In the genomic region with DNA sequence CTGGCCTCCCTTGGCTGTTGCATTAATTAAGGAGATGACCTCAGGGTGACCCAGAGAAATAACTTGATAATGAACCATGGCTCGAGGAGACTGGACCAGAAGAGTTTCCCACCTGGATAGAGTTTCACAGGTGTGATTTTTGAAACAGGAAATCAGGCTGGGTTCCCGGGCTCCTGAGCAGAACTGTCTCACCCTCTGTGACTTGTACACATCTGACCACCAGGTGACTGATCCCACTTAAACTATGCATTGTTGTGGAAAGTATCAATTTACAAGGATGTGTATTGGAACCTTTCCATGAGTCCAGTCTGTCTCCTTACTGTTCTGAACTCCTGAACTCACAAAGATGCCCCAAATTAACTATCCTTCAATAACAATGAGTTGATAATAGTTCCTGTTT, we compare ENCODE assay signal across 12 cellular contexts.
DNase-seq lines count a peak whose midpoint lies in the region; ATAC-seq, FAIRE-seq and TF ChIP-seq lines count a peak whose summit lies in the region.
"Had no signal": no experiment of that assay in that cellular context is flagged by ENCODE, and none has a peak within 500 bp of the region (broad histone marks: within the 10 kb centered on the region; RNA-seq: fewer than 3 reads in every experiment).

No MANE protein-coding gene starts in this region.

- H3K36me3 ChIP-seq in endothelial cell of umbilical vein (ENCODE audit: control insufficient read depth in 2 of 2, extremely low read depth in 1 of 2, insufficient read depth in 2 of 2, low read length in 2 of 2) (no peaks in the 10 kb centered on the region), neural progenitor cell (no peaks in the 10 kb centered on the region)
- H3K36me3 ChIP-seq: sigmoid colon had no signal

- no peak overlapping the region for H3K27ac Mint-ChIP-seq in neural progenitor cell

- H3K4me3 ChIP-seq in endothelial cell of umbilical vein (replicated peaks in 1 of 3; ENCODE audit: insufficient read depth in 1 of 3, low read depth in 1 of 3, low read length in 3 of 3) (no peak overlapping the region), neural progenitor cell (no peak overlapping the region)
- H3K4me3 ChIP-seq: sigmoid colon had no signal

- no TSS peak for BruUV-seq in endothelial cell of umbilical vein (replicated peaks; lab: Mats Ljungman, UMichigan)

- H3K9ac ChIP-seq in endothelial cell of umbilical vein (replicated peaks; ENCODE audit: extremely low read depth, insufficient read depth, low read length) (no peak overlapping the region), neural progenitor cell (no peak overlapping the region)

- H3K4me1 ChIP-seq in endothelial cell of umbilical vein (ENCODE audit: control insufficient read depth, extremely low read depth, insufficient read depth, low read length) (peaks cover 8% of the 10 kb centered on the region), neural progenitor cell (peaks cover 9% of the 10 kb centered on the region)

- H3K36me3 Mint-ChIP-seq in neural progenitor cell = no peaks in the 10 kb centered on the region

- peaks cover 7% of the 10 kb centered on the region for H3K27me3 Mint-ChIP-seq in neural progenitor cell (ENCODE audit: insufficient read depth, low read depth)

- H3K4me1 Mint-ChIP-seq in neural progenitor cell = peaks cover 19% of the 10 kb centered on the region

- peaks cover 18% of the 10 kb centered on the region for H3K9me3 Mint-ChIP-seq in neural progenitor cell
- H3K9me3 Mint-ChIP-seq: neural crest cell had no signal

- H3K79me2 ChIP-seq in endothelial cell of umbilical vein (ENCODE audit: control insufficient read depth, insufficient read depth, low read length) (no peaks in the 10 kb centered on the region), neural progenitor cell (ENCODE audit: low read depth) (no peaks in the 10 kb centered on the region)

- no peak overlapping the region for H3K4me3 Mint-ChIP-seq in neural progenitor cell
- H3K4me3 Mint-ChIP-seq: neural crest cell had no signal

- DNase-seq in H4 (ENCODE audit: low spot score) = peak; percentile 35
- DNase-seq in NCI-H748 (lab: John Stamatoyannopoulos, UW; ENCODE audit: unreplicated experiment) = peak; percentile 51
- DNase-seq in endothelial cell of umbilical vein (ENCODE audit: low read depth, low spot score) = peak; percentile 4
- no peak for DNase-seq in neural progenitor cell (ENCODE audit: low spot score)
- DNase-seq in NCI-H128 (lab: John Stamatoyannopoulos, UW; ENCODE audit: unreplicated experiment) = no peak
- no peak for DNase-seq in frontal cortex (ENCODE audit: low spot score in 2 of 2)
- DNase-seq: NCI-H1930, sigmoid colon had no signal

- intact Hi-C loops in endothelial cell of umbilical vein (cut with micrococcal nuclease) = no loop called here

- POLR2A ChIA-PET in endothelial cell of umbilical vein (lab: Charles Lee) = no interaction called here

- H3F3A ChIP-seq in neural progenitor cell (ENCODE audit: low read depth) = peaks cover 5% of the 10 kb centered on the region

- FAIRE-seq in endothelial cell of umbilical vein (lab: Jason Lieb, UNC) = peak; percentile 44
- no peak for FAIRE-seq in frontal cortex (lab: Jason Lieb, UNC)
- FAIRE-seq: GM12892 had no signal

- dilution Hi-C loops in endothelial cell of umbilical vein (cut with MboI; ENCODE audit: extremely low pct_ligation_motif_present, low sequenced_read_pairs) = no loop called here

- no peaks in the 10 kb centered on the region for H3K9me1 ChIP-seq in endothelial cell of umbilical vein (replicated peaks; ENCODE audit: control insufficient read depth, extremely low read depth, insufficient read depth, low read length)

- ATAC-seq in HG03039 (IDR thresholded peaks at IDR 0.05; ENCODE audit: unreplicated experiment) = no peak
- no peak for ATAC-seq in GM21786 (IDR thresholded peaks at IDR 0.05; ENCODE audit: unreplicated experiment)

- H3K27me3 ChIP-seq in endothelial cell of umbilical vein (ENCODE audit: control insufficient read depth in 2 of 2, insufficient read depth in 2 of 2, low read length in 2 of 2) (no peaks in the 10 kb centered on the region), neural progenitor cell (no peaks in the 10 kb centered on the region)
- H3K27me3 ChIP-seq: sigmoid colon had no signal

- no peak for TF ChIP-seq CTCF in endothelial cell of umbilical vein (IDR thresholded peaks at IDR 0.05; ENCODE audit: extremely low read depth in 1 of 2, insufficient read depth in 1 of 2, low read depth in 1 of 2, low read length in 2 of 2)
- peak; percentile 7 for TF ChIP-seq CTCF in neural progenitor cell (IDR thresholded peaks at IDR 0.05)

- H3K27ac ChIP-seq in endothelial cell of umbilical vein (ENCODE audit: insufficient read depth, low read depth, low read length) (no peak overlapping the region), neural progenitor cell (no peak overlapping the region)

- no peak for TF ChIP-seq POLR2A in endothelial cell of umbilical vein (IDR thresholded peaks at IDR 0.05; ENCODE audit: low read depth, low read length)

- H3K4me2 ChIP-seq in endothelial cell of umbilical vein (ENCODE audit: insufficient read depth, low read length) (no peak overlapping the region), neural progenitor cell (no peak overlapping the region)

- H3K9me3 ChIP-seq in endothelial cell of umbilical vein (replicated peaks; ENCODE audit: control insufficient read depth, insufficient read depth, low read length) = no peaks in the 10 kb centered on the region
- no peaks in the 10 kb centered on the region for H3K9me3 ChIP-seq in neural progenitor cell (ENCODE audit: low read depth)
- H3K9me3 ChIP-seq: sigmoid colon had no signal

- no peaks in the 10 kb centered on the region for H4K20me1 ChIP-seq in endothelial cell of umbilical vein (replicated peaks; ENCODE audit: control insufficient read depth, extremely low read depth, insufficient read depth, low read length)
- H4K20me1 ChIP-seq in neural progenitor cell (ENCODE audit: low read depth) = no peaks in the 10 kb centered on the region

- CTCF ChIA-PET in endothelial cell of umbilical vein (lab: Charles Lee) = interaction anchor here (0.8 to 8.3 kb wide), 34 partner anchors 10 to 680 kb away, joined by 3 to 133 read pairs (median 8); a partner anchor contains a TSS

- no peak overlapping the region for H2AFZ ChIP-seq in endothelial cell of umbilical vein (ENCODE audit: low read depth, low read length)
- no peak overlapping the region for H2AFZ ChIP-seq in neural progenitor cell (replicated peaks)

TF ChIP-seq in endothelial cell of umbilical vein, 7 proteins besides CTCF, POLR2A, EP300 and RAD21:
- no peak for TF ChIP-seq POLR2AphosphoS5 (IDR thresholded peaks at IDR 0.05; ENCODE audit: insufficient read depth, low read depth, low read length)
- no peak for TF ChIP-seq FOS (IDR thresholded peaks at IDR 0.05; ENCODE audit: borderline replicate concordance, insufficient read depth, low read length)
- TF ChIP-seq, protein P1, sequence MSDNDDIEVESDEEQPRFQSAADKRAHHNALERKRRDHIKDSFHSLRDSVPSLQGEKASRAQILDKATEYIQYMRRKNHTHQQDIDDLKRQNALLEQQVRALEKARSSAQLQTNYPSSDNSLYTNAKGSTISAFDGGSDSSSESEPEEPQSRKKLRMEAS (IDR thresholded peaks at IDR 0.05; ENCODE audit: insufficient read depth, insufficient read length) = no peak
- no peak for TF ChIP-seq JUN (IDR thresholded peaks at IDR 0.05; ENCODE audit: borderline replicate concordance, insufficient read depth, insufficient read length, low read depth)
- TF ChIP-seq GATA2 (IDR thresholded peaks at IDR 0.05; ENCODE audit: insufficient read depth, insufficient read length, low read depth, low read length) = no peak
- no peak for TF ChIP-seq EZH2 (IDR thresholded peaks at IDR 0.05; ENCODE audit: borderline replicate concordance, low read depth, low read length, severe bottlenecking)
- TF ChIP-seq MYC (IDR thresholded peaks at IDR 0.05; ENCODE audit: low read depth, low read length) = no peak

Comparison
In these comparisons a context has a peak if more than half of its experiments do, and no peak if none do; other contexts are left out.
1. DNase-seq: peak in H4 (single experiment), NCI-H748 (single experiment) and endothelial cell of umbilical vein (single experiment); none in neural progenitor cell (single experiment), NCI-H128 (single experiment) and frontal cortex (0 of 2).